Comparison of ENCODE assay signal across 13 cellular contexts in genomic region chr10:15313034-15313433, GRCh38. TPM values are rescaled to one million over a fixed set of nuclear protein-coding genes. Genes with fewer than 3 reads are reported as not detected.
A peak's percentile ranks its signal among the peaks of the same experiment; 100 is the strongest.
DNase-seq lines count a peak whose midpoint lies in the region; ATAC-seq and TF ChIP-seq lines count a peak whose summit lies in the region.
"Had no signal": no experiment of that assay in that cellular context is flagged by ENCODE, and none has a peak within 500 bp of the region (broad histone marks: within the 10 kb centered on the region; RNA-seq: fewer than 3 reads in every experiment).

No MANE protein-coding gene starts in this region.

- POLR2A ChIA-PET in SK-N-SH (lab: Yijun Ruan, JAX), result no interaction called here
- POLR2A ChIA-PET in Caco-2 (lab: Charles Lee), result no interaction called here

- no peak for TF ChIP-seq RAD21 in SK-N-SH (IDR thresholded peaks at IDR 0.05; ENCODE audit: low read length)

- H3K4me1 Mint-ChIP-seq in endodermal cell, result peaks cover 45% of the 10 kb centered on the region
- peaks cover 18% of the 10 kb centered on the region for H3K4me1 Mint-ChIP-seq in Caco-2 (ENCODE audit: low read depth, unreplicated experiment)

- H2AFZ ChIP-seq in SK-N-SH (ENCODE audit: low read depth), result no peak overlapping the region

- H3K4me1 ChIP-seq in SK-N-SH (ENCODE audit: control insufficient read depth in 1 of 2, insufficient read depth in 2 of 2, low read depth in 1 of 2, low read length in 1 of 2), result peaks cover 4 to 46% of the 10 kb centered on the region in 2 experiments; a peak in 3 of 4 replicates
- peaks cover 15% of the 10 kb centered on the region for H3K4me1 ChIP-seq in endodermal cell (ENCODE audit: control insufficient read depth, insufficient read depth, low read length)
- H3K4me1 ChIP-seq in lower lobe of right lung, result peaks cover 22% of the 10 kb centered on the region
- peaks cover 5% of the 10 kb centered on the region for H3K4me1 ChIP-seq in ovary (ENCODE audit: insufficient read depth)
- H3K4me1 ChIP-seq in Caco-2, result no peaks in the 10 kb centered on the region
- H3K4me1 ChIP-seq: SJCRH30 had no signal

- H3K4me3 ChIP-seq in SK-N-SH (ENCODE audit: low read depth in 2 of 2, low read length in 1 of 2), result no peak overlapping the region
- H3K4me3 ChIP-seq in endodermal cell (ENCODE audit: low read length), result no peak overlapping the region
- H3K4me3 ChIP-seq in lower lobe of right lung, result no peak overlapping the region
- no peak overlapping the region for H3K4me3 ChIP-seq in ovary
- no peak overlapping the region for H3K4me3 ChIP-seq in Caco-2 (ENCODE audit: low read depth, low read length)
- H3K4me3 ChIP-seq: SJCRH30 had no signal

- no peaks in the 10 kb centered on the region for H4K20me1 ChIP-seq in SK-N-SH (ENCODE audit: insufficient read depth)

- H3K9me2 ChIP-seq in SK-N-SH, result no peaks in the 10 kb centered on the region

- H3F3A ChIP-seq in SK-N-SH (replicated peaks; ENCODE audit: insufficient read depth), result no peaks in the 10 kb centered on the region

- CTCF ChIA-PET in SK-N-SH (lab: Yijun Ruan, JAX), result interaction anchor here (1.0 to 1.8 kb wide), 2 partner anchors 13 to 57 kb away, joined by 3 to 7 read pairs; no protein-coding TSS in a partner anchor
- CTCF ChIA-PET in Caco-2 (lab: Charles Lee), result no interaction called here

- no peak overlapping the region for H3K9ac ChIP-seq in SK-N-SH
- H3K9ac ChIP-seq in endodermal cell (ENCODE audit: extremely low read depth, low read length, poor library complexity, severe bottlenecking), result no peak overlapping the region

- no peak for TF ChIP-seq CTCF in SK-N-SH (IDR thresholded peaks at IDR 0.05)
- no peak for TF ChIP-seq CTCF in endodermal cell (conservative IDR thresholded peaks at IDR 0.05)
- no peak for TF ChIP-seq CTCF in lower lobe of right lung (IDR thresholded peaks at IDR 0.05)
- TF ChIP-seq CTCF in ovary (IDR thresholded peaks at IDR 0.05), result no peak
- no peak for TF ChIP-seq CTCF in Caco-2 (IDR thresholded peaks at IDR 0.05; ENCODE audit: insufficient read depth in 1 of 2, low read depth in 1 of 2, low read length in 1 of 2, severe bottlenecking in 1 of 2, unreplicated experiment in 1 of 2)

- H3K36me3 ChIP-seq in SK-N-SH (replicated peaks in 1 of 2; ENCODE audit: control insufficient read depth in 1 of 2, insufficient read depth in 2 of 2, low read length in 1 of 2) (no peaks in the 10 kb centered on the region), endodermal cell (ENCODE audit: control insufficient read depth, insufficient read depth, low read length) (no peaks in the 10 kb centered on the region), lower lobe of right lung (no peaks in the 10 kb centered on the region), ovary (no peaks in the 10 kb centered on the region), Caco-2 (ENCODE audit: control insufficient read depth, insufficient read depth, low read length) (no peaks in the 10 kb centered on the region)
- H3K36me3 ChIP-seq: heart left ventricle, SJCRH30 had no signal

- no peak overlapping the region for H3K4me2 ChIP-seq in SK-N-SH

- TF ChIP-seq POLR2A in ovary (IDR thresholded peaks at IDR 0.05), result no peak

- peak overlapping the region; percentile 5 to 96; a peak in 3 of 4 replicates for H3K27ac ChIP-seq in SK-N-SH (ENCODE audit: low read depth in 2 of 2, low read length in 1 of 2)
- peak overlapping the region; percentile 21 for H3K27ac ChIP-seq in endodermal cell (ENCODE audit: low read depth, low read length)
- H3K27ac ChIP-seq in lower lobe of right lung, result peak overlapping the region; percentile 18
- H3K27ac ChIP-seq in ovary, result no peak overlapping the region
- H3K27ac ChIP-seq: SJCRH30 had no signal

- H3K27me3 ChIP-seq in SK-N-SH (ENCODE audit: insufficient read depth) (no peaks in the 10 kb centered on the region), endodermal cell (ENCODE audit: control insufficient read depth, insufficient read depth, low read length, poor library complexity, severe bottlenecking) (no peaks in the 10 kb centered on the region), lower lobe of right lung (ENCODE audit: low read depth) (no peaks in the 10 kb centered on the region), ovary (no peaks in the 10 kb centered on the region), Caco-2 (replicated peaks; ENCODE audit: control insufficient read depth, insufficient read depth, low read length) (no peaks in the 10 kb centered on the region)
- H3K27me3 ChIP-seq: heart left ventricle, SJCRH30 had no signal

- peak; percentile 39 for DNase-seq in SK-N-SH
- DNase-seq in endodermal cell, result no peak
- no peak for DNase-seq in lower lobe of right lung
- no peak for DNase-seq in sciatic nerve (ENCODE audit: low spot score)
- DNase-seq in ovary, result no peak
- no peak for DNase-seq in NCI-H345 treated with DMSO at 0.1 percent for 48 hours (lab: John Stamatoyannopoulos, UW; ENCODE audit: unreplicated experiment)
- DNase-seq in GF-D8 (lab: John Stamatoyannopoulos, UW), result no peak
- no peak for DNase-seq in Caco-2
- DNase-seq: activated CD4-positive, alpha-beta T cell treated with anti-CD3 and anti-CD28 coated beads, Interleukin-2, amount 50 U/mL, for 48 hours; activated T-cell treated with anti-CD3 and anti-CD28 coated beads, Interleukin-2, amount 50 U/mL, for 72 hours; NCI-H2171 treated with DMSO at 0.1 percent for 48 hours; SJCRH30 had no signal

- H3K79me2 ChIP-seq in SK-N-SH (ENCODE audit: insufficient read depth), result no peaks in the 10 kb centered on the region; the same call in 1 of the 2 replicates

- no TSS peak for BruUV-seq in Caco-2 (replicated peaks; lab: Mats Ljungman, UMichigan)

- H3K27ac Mint-ChIP-seq in endodermal cell (no peak overlapping the region), Caco-2 (ENCODE audit: unreplicated experiment) (no peak overlapping the region)
- H3K27ac Mint-ChIP-seq: activated T-cell treated with anti-CD3 and anti-CD28 coated beads, Interleukin-2, amount 50 U/mL, for 72 hours had no signal

- intact Hi-C loops in lower lobe of right lung (cut with DNase I), result no loop called here
- intact Hi-C loops in sciatic nerve (cut with DNase I), result no loop called here
- intact Hi-C loops in ovary (cut with DNase I), result no loop called here
- intact Hi-C loops in Caco-2 (cut with micrococcal nuclease; ENCODE audit: unreplicated experiment), result no loop called here

- H3K4me3 Mint-ChIP-seq in endodermal cell, result no peak overlapping the region
- no peak overlapping the region for H3K4me3 Mint-ChIP-seq in Caco-2 (ENCODE audit: unreplicated experiment)
- H3K4me3 Mint-ChIP-seq: activated T-cell treated with anti-CD3 and anti-CD28 coated beads, Interleukin-2, amount 50 U/mL, for 72 hours had no signal

- H3K36me3 Mint-ChIP-seq in endodermal cell (ENCODE audit: low read depth) (peaks cover 2% of the 10 kb centered on the region), Caco-2 (ENCODE audit: insufficient read depth, unreplicated experiment) (no peaks in the 10 kb centered on the region)

- 79% methylated on average over 3 of the region's 4 CpGs for WGBS in SK-N-SH (ENCODE audit: low lambda C conversion rate)
- 94 to 100% methylated on average over 3 to 4 of the region's 4 CpGs for WGBS in endodermal cell (ENCODE audit: insufficient coverage in 1 of 2, insufficient read length in 1 of 2), 2 experiments
- WGBS in ovary, 3 donors, result 36 to 65% (median 57%) methylated on average over 4 of the region's 4 CpGs

- ATAC-seq in lower lobe of right lung (no peak), sciatic nerve (peak; percentile 36)
- ATAC-seq: activated T-cell treated with anti-CD3 and anti-CD28 coated beads, Interleukin-2, amount 50 U/mL, for 72 hours had no signal

- no peaks in the 10 kb centered on the region for H3K9me3 Mint-ChIP-seq in endodermal cell
- no peaks in the 10 kb centered on the region for H3K9me3 Mint-ChIP-seq in Caco-2 (ENCODE audit: unreplicated experiment)
- H3K9me3 Mint-ChIP-seq: activated T-cell treated with anti-CD3 and anti-CD28 coated beads, Interleukin-2, amount 50 U/mL, for 72 hours had no signal

- H3K9me3 ChIP-seq in SK-N-SH (no peaks in the 10 kb centered on the region), endodermal cell (ENCODE audit: control insufficient read depth, low read length) (no peaks in the 10 kb centered on the region), lower lobe of right lung (no peaks in the 10 kb centered on the region), ovary (no peaks in the 10 kb centered on the region), Caco-2 (no peaks in the 10 kb centered on the region)
- H3K9me3 ChIP-seq: heart left ventricle, SJCRH30 had no signal

- H3K27me3 Mint-ChIP-seq in endodermal cell (ENCODE audit: insufficient read depth) (peaks cover 2% of the 10 kb centered on the region), Caco-2 (ENCODE audit: insufficient read depth, unreplicated experiment) (no peaks in the 10 kb centered on the region)

- TF ChIP-seq EP300 in SK-N-SH (IDR thresholded peaks at IDR 0.05; ENCODE audit: borderline replicate concordance in 1 of 2, low read depth in 1 of 2, low read length in 1 of 2) (no peak), ovary (IDR thresholded peaks at IDR 0.05) (no peak)

TF ChIP-seq in SK-N-SH, 30 proteins besides CTCF, POLR2A, EP300 and RAD21 (continues in another document):
- TF ChIP-seq JUND (IDR thresholded peaks at IDR 0.05) (no peak), CHD2 (IDR thresholded peaks at IDR 0.05; ENCODE audit: low read length, partially characterized antibody) (no peak), IRF3 (IDR thresholded peaks at IDR 0.05; ENCODE audit: low read depth, low read length) (no peak), NFIC (IDR thresholded peaks at IDR 0.05; ENCODE audit: borderline replicate concordance) (no peak)

RNA-seq across cellular contexts. Expression of gene FAM171A1, which starts 58.1 kb away (rescaled TPM):
- polyA plus RNA-seq in SK-N-SH (2012; rRNA removed) (17.2 and 26.3 TPM in 2 replicates), ovary (10 to 100 TPM; 18.8 to 23.7 TPM)
- polyA plus RNA-seq in SK-N-SH (2012; cell fraction: cytosol; rRNA removed), result 22.5 and 25.7 TPM in 2 replicates
- polyA plus RNA-seq in SK-N-SH (2012; cell fraction: nucleus; rRNA removed), result 16.8 and 17.2 TPM in 2 replicates
- total RNA-seq in endodermal cell (10 to 100 TPM; 36.5 to 39.0 TPM), lower lobe of right lung (14.0 TPM), sciatic nerve (32.6 TPM), ovary (10 to 100 TPM in 6 of 7 donors, 1 to 10 TPM in 1; 9.1 to 29.1 (median 23.9) TPM), Caco-2 (2022) (26.3 and 27.9 TPM in 2 replicates)
- 64.8 TPM for polyA plus RNA-seq in endodermal cell (2013, experiment 1 of 2)
- 68.4 TPM for polyA plus RNA-seq in endodermal cell (2013, experiment 2 of 2)

Comparison
In these comparisons a context has a peak if more than half of its experiments do, and no peak if none do; other contexts are left out.
1. H3K27ac ChIP-seq: peak in SK-N-SH (2 of 2), endodermal cell (single experiment) and lower lobe of right lung (single experiment); none in ovary (0 of 2).